ENCODE assay signal across 8 cellular contexts in genomic region chr2:183723278-183723677, GRCh38.
"Had no signal": no experiment of that assay in that cellular context is flagged by ENCODE, and none has a peak within 500 bp of the region (broad histone marks: within the 10 kb centered on the region; RNA-seq: fewer than 3 reads in every experiment).

No MANE protein-coding gene starts in this region.

- DNase-seq: IMR-90, KBM-7, KG1 had no signal

- ATAC-seq: HepG2, K562 had no signal

- H3K27ac ChIP-seq: HL-60, KMS-11 had no signal

- H3K9ac ChIP-seq: KMS-11 had no signal

- H3K4me2 ChIP-seq: KMS-11 had no signal

- H3K4me3 ChIP-seq: K562 had no signal

- FAIRE-seq: HepG2, HTR-8/SVneo, K562 had no signal
